12 cellular contexts compared by ENCODE assay signal in genomic region chr6:7996538-7997225, GRCh38.
DNase-seq lines count a peak whose midpoint lies in the region; TF ChIP-seq lines count a peak whose summit lies in the region.
"Had no signal": no experiment of that assay in that cellular context is flagged by ENCODE, and none has a peak within 500 bp of the region (broad histone marks: within the 10 kb centered on the region; RNA-seq: fewer than 3 reads in every experiment).

No MANE protein-coding gene starts in this region.

- no peak for TF ChIP-seq CTCF in fibroblast of pulmonary artery (IDR thresholded peaks at IDR 0.05; ENCODE audit: low read length, missing control alignments)

- no peaks in the 10 kb centered on the region for H3K36me3 ChIP-seq in SK-N-MC (ENCODE audit: insufficient read depth, low read length)

- DNase-seq in Daoy (ENCODE audit: low read depth), result peak; percentile 41
- no peak for DNase-seq in SK-N-MC (ENCODE audit: low read depth, low spot score)
- peak; percentile 93 for DNase-seq in fibroblast of pulmonary artery (ENCODE audit: low read depth)
- peak; percentile 56 for DNase-seq in renal cortical epithelial cell (ENCODE audit: low read depth)
- DNase-seq in hypothalamus (lab: John Stamatoyannopoulos, UW), result no peak
- DNase-seq in inferior parietal cortex (ENCODE audit: extremely low spot score), result no peak
- DNase-seq in AG08395 (ENCODE audit: low spot score), result no peak
- no peak for DNase-seq in ecto neural progenitor cell (ENCODE audit: low spot score)
- DNase-seq: HCEC 1CT, kidney, NCI-H2081 treated with DMSO at 0.1 percent for 48 hours had no signal

- no peak overlapping the region for H3K27ac ChIP-seq in SK-N-MC
- H3K27ac ChIP-seq: VCaP had no signal

- 0 out of 2 replicates have a peak overlapping the region, but pooled peaks have one; percentile 5 for H3K4me3 ChIP-seq in SK-N-MC
- no peak overlapping the region for H3K4me3 ChIP-seq in fibroblast of pulmonary artery (replicated peaks; ENCODE audit: low read depth, low read length)

- no peaks in the 10 kb centered on the region for H3K9me3 ChIP-seq in SK-N-MC (ENCODE audit: low read depth, low read length)

- H3K9ac ChIP-seq in SK-N-MC (ENCODE audit: insufficient read length), result no peak overlapping the region

Comparison
In these comparisons a context has a peak if more than half of its experiments do, and no peak if none do; other contexts are left out.
1. DNase-seq: peak in Daoy (single experiment), fibroblast of pulmonary artery (single experiment) and renal cortical epithelial cell (single experiment); none in SK-N-MC (single experiment), hypothalamus (0 of 51), inferior parietal cortex (single experiment), AG08395 (single experiment) and ecto neural progenitor cell (single experiment).